ENCODE assay signal across 18 cellular contexts in genomic region chr19:32873560-32873959, GRCh38. TPM values are rescaled to one million over a fixed set of nuclear protein-coding genes. Genes with fewer than 3 reads are reported as not detected.
A peak's percentile ranks its signal among the peaks of the same experiment; 100 is the strongest.
DNase-seq lines count a peak whose midpoint lies in the region; ATAC-seq and TF ChIP-seq lines count a peak whose summit lies in the region.
"Had no signal": no experiment of that assay in that cellular context is flagged by ENCODE, and none has a peak within 500 bp of the region (broad histone marks: within the 10 kb centered on the region; RNA-seq: fewer than 3 reads in every experiment).

No MANE protein-coding gene starts in this region.

- H3K9me3 Mint-ChIP-seq in activated CD8-positive, alpha-beta memory T cell treated with anti-CD3 and anti-CD28 coated beads, Interleukin-2, amount 10 ng/mL, durations not matched to agents 7 days and 5 days (ENCODE audit: low read depth) = no peaks in the 10 kb centered on the region
- H3K9me3 Mint-ChIP-seq in type B pancreatic cell = no peaks in the 10 kb centered on the region
- H3K9me3 Mint-ChIP-seq: CD4-positive, alpha-beta T cell had no signal

- no peak overlapping the region for H3K4me3 Mint-ChIP-seq in activated CD8-positive, alpha-beta memory T cell treated with anti-CD3 and anti-CD28 coated beads, Interleukin-2, amount 10 ng/mL, durations not matched to agents 7 days and 5 days
- H3K4me3 Mint-ChIP-seq in type B pancreatic cell = no peak overlapping the region
- H3K4me3 Mint-ChIP-seq: CD4-positive, alpha-beta T cell had no signal

- H3K4me1 Mint-ChIP-seq in activated CD8-positive, alpha-beta memory T cell treated with anti-CD3 and anti-CD28 coated beads, Interleukin-2, amount 10 ng/mL, durations not matched to agents 7 days and 5 days = peaks cover 11% of the 10 kb centered on the region
- no peaks in the 10 kb centered on the region for H3K4me1 Mint-ChIP-seq in type B pancreatic cell (ENCODE audit: unreplicated experiment)

- no peak overlapping the region for H3K27ac Mint-ChIP-seq in activated CD8-positive, alpha-beta memory T cell treated with anti-CD3 and anti-CD28 coated beads, Interleukin-2, amount 10 ng/mL, durations not matched to agents 7 days and 5 days
- no peak overlapping the region for H3K27ac Mint-ChIP-seq in type B pancreatic cell
- H3K27ac Mint-ChIP-seq: CD4-positive, alpha-beta T cell had no signal

- H3K36me3 Mint-ChIP-seq in activated CD8-positive, alpha-beta memory T cell treated with anti-CD3 and anti-CD28 coated beads, Interleukin-2, amount 10 ng/mL, durations not matched to agents 7 days and 5 days = no peaks in the 10 kb centered on the region
- H3K36me3 Mint-ChIP-seq in type B pancreatic cell = peaks cover 6% of the 10 kb centered on the region

- no peaks in the 10 kb centered on the region for H3K27me3 Mint-ChIP-seq in activated CD8-positive, alpha-beta memory T cell treated with anti-CD3 and anti-CD28 coated beads, Interleukin-2, amount 10 ng/mL, durations not matched to agents 7 days and 5 days
- no peaks in the 10 kb centered on the region for H3K27me3 Mint-ChIP-seq in type B pancreatic cell
- H3K27me3 Mint-ChIP-seq: CD4-positive, alpha-beta T cell had no signal

- no peak for TF ChIP-seq CTCF in type B pancreatic cell (conservative IDR thresholded peaks at IDR 0.05)

- peak; percentile 61 for DNase-seq in activated CD8-positive, alpha-beta memory T cell treated with anti-CD3 and anti-CD28 coated beads, Interleukin-2, amount 50 U/mL, for 48 hours
- no peak for DNase-seq in activated CD8-positive, alpha-beta memory T cell treated with anti-CD3 and anti-CD28 coated beads, Interleukin-2, amount 10 ng/mL, durations not matched to agents 7 days and 5 days
- DNase-seq in stimulated activated CD4-positive, alpha-beta T cell treated with anti-CD3 and anti-CD28 coated beads, Interleukin-1b, Interleukin-23, amount 100 ng/mL, for 48 hours = peak; percentile 44
- no peak for DNase-seq in stimulated activated CD4-positive, alpha-beta T cell treated with anti-CD3 and anti-CD28 coated beads, Interleukin-4, amount 100 ng/mL, for 24 hours
- DNase-seq in posterior vena cava (ENCODE audit: low spot score) (peak; percentile 38), type B pancreatic cell (ENCODE audit: extremely low spot score, unreplicated experiment) (peak; percentile 39), AG08396 (ENCODE audit: low spot score) (no peak)
- DNase-seq: CD4-positive, alpha-beta T cell; COR-L47; DMS79; IMR-90; NCI-H1092 treated with DMSO at 0.1 percent for 48 hours; NCI-H1436 treated with DMSO at 0.1 percent for 48 hours; NCI-H2029; NCI-H2227 treated with DMSO at 0.1 percent for 48 hours; NCI-H510A treated with DMSO at 0.1 percent for 48 hours; NCI-H774; NK-92 treated with Interleukin-12 subunit alpha and Interleukin-12 subunit beta, amount 100 ng/mL, for 24 hours had no signal

- CTCF ChIA-PET in activated CD8-positive, alpha-beta memory T cell treated with anti-CD3 and anti-CD28 coated beads, Interleukin-2, amount 10 ng/mL, durations not matched to agents 7 days and 5 days (lab: Charles Lee) = no interaction called here

- ATAC-seq in activated CD8-positive, alpha-beta memory T cell treated with anti-CD3 and anti-CD28 coated beads, Interleukin-2, amount 10 ng/mL, durations not matched to agents 7 days and 5 days = no peak

- intact Hi-C loops in posterior vena cava (cut with DNase I) = no loop called here

RNA-seq across cellular contexts. Expression of gene SLC7A9, which starts 4.0 kb away (rescaled TPM):
- under 1 TPM in 1 of 2 experiments, not detected in 1; 0.16 TPM for total RNA-seq in activated CD8-positive, alpha-beta memory T cell treated with anti-CD3 and anti-CD28 coated beads, Interleukin-2, amount 10 ng/mL, durations not matched to agents 7 days and 5 days
- total RNA-seq in posterior vena cava (under 1 TPM in 1 of 2 donors, not detected in 1; 0.28 TPM), type B pancreatic cell (ENCODE audit: low replicate concordance) (3.1 and 7.9 TPM in 2 replicates)
- total RNA-seq: IMR-90 had no signal

Comparison
In these comparisons a context has a peak if more than half of its experiments do, and no peak if none do; other contexts are left out.
1. DNase-seq: peak in activated CD8-positive, alpha-beta memory T cell treated with anti-CD3 and anti-CD28 coated beads, Interleukin-2, amount 50 U/mL, for 48 hours (single experiment), stimulated activated CD4-positive, alpha-beta T cell treated with anti-CD3 and anti-CD28 coated beads, Interleukin-1b, Interleukin-23, amount 100 ng/mL, for 48 hours (single experiment), posterior vena cava (single experiment) and type B pancreatic cell (single experiment); none in activated CD8-positive, alpha-beta memory T cell treated with anti-CD3 and anti-CD28 coated beads, Interleukin-2, amount 10 ng/mL, durations not matched to agents 7 days and 5 days (single experiment), stimulated activated CD4-positive, alpha-beta T cell treated with anti-CD3 and anti-CD28 coated beads, Interleukin-4, amount 100 ng/mL, for 24 hours (single experiment) and AG08396 (single experiment).